In genomic region chr7:43758029-43758860, GRCh38 we compare ENCODE assay signal across 8 cellular contexts. TPM values are rescaled to one million over a fixed set of nuclear protein-coding genes. Genes with fewer than 3 reads are reported as not detected.
DNase-seq lines count a peak whose midpoint lies in the region; ATAC-seq and TF ChIP-seq lines count a peak whose summit lies in the region.

A gene with protein sequence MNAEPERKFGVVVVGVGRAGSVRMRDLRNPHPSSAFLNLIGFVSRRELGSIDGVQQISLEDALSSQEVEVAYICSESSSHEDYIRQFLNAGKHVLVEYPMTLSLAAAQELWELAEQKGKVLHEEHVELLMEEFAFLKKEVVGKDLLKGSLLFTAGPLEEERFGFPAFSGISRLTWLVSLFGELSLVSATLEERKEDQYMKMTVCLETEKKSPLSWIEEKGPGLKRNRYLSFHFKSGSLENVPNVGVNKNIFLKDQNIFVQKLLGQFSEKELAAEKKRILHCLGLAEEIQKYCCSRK (plus strand): TSS chr7:43758680. CDS start chr7:43771159, 12,479 bp downstream.

- intact Hi-C loops in mucosa of descending colon (cut with DNase I, micrococcal nuclease) = no loop called here

- H3K36me3 ChIP-seq in mucosa of descending colon (ENCODE audit: low read depth) = no peaks in the 10 kb centered on the region

- TF ChIP-seq CTCF in mucosa of descending colon (IDR thresholded peaks at IDR 0.05) = no peak

- H3K4me3 ChIP-seq in mucosa of descending colon = peak within 1 kb of the TSS; percentile 40

- H3K9me3 ChIP-seq in mucosa of descending colon = no peaks in the 10 kb centered on the region

- DNase-seq in NCI-H1694 treated with DMSO at 0.1 percent for 48 hours (lab: John Stamatoyannopoulos, UW) (peak; percentile 41), NCI-H1694 (lab: John Stamatoyannopoulos, UW) (no peak), NCI-H510A (lab: John Stamatoyannopoulos, UW) (peak; percentile 32), epidermal melanocyte (ENCODE audit: insufficient read length, low spot score) (peak; percentile 81), mucosa of descending colon (peak; percentile 50 to 81 (median 74))
- peak; percentile 70 for DNase-seq in activated CD8-positive, alpha-beta memory T cell treated with anti-CD3 and anti-CD28 coated beads, Interleukin-2, amount 50 U/mL, for 4 hours
- peak; percentile 47 for DNase-seq in stimulated activated CD8-positive, alpha-beta memory T cell treated with anti-CD3 and anti-CD28 coated beads, Interleukin-4, amount 100 ng/mL, for 24 hours (ENCODE audit: low read depth)

- ATAC-seq in HG02642 (IDR thresholded peaks at IDR 0.05; ENCODE audit: poor library complexity, unreplicated experiment) (peak; percentile 79), mucosa of descending colon (peak; percentile 83)

- H3K4me1 ChIP-seq in mucosa of descending colon (ENCODE audit: low read depth) = no peaks in the 10 kb centered on the region

RNA-seq across cellular contexts. Expression of the gene that starts here (rescaled TPM):
- total RNA-seq in mucosa of descending colon = 10 to 100 TPM in 2 of 3 donors, 1 to 10 TPM in 1; 8.1 to 55.4 (median 12.9) TPM
